In genomic region chr16:30186444-30186781, GRCh38 we compare ENCODE assay signal across 12 cellular contexts. TPM values are rescaled to one million over a fixed set of nuclear protein-coding genes. Genes with fewer than 3 reads are reported as not detected.
DNase-seq lines count a peak whose midpoint lies in the region; FAIRE-seq and TF ChIP-seq lines count a peak whose summit lies in the region.
"Had no signal": no experiment of that assay in that cellular context is flagged by ENCODE, and none has a peak within 500 bp of the region (broad histone marks: within the 10 kb centered on the region; RNA-seq: fewer than 3 reads in every experiment).

No MANE protein-coding gene starts in this region.

- WGBS in small intestine, 3 donors, result 67 to 77% (median 74%) methylated on average over 9 of the region's 9 CpGs

- H3K4me3 ChIP-seq in colonic mucosa (peak overlapping the region; percentile 9), small intestine (ENCODE audit: low read depth in 1 of 2, low read length in 2 of 2) (peak overlapping the region in 1 of 2 donors; percentile 34)
- H3K4me3 ChIP-seq: SJCRH30 had no signal

- DNase-seq in T-helper 2 cell treated with Interferon-gamma antibody and Interleukin-4, amounts not matched to agents 5 μg/mL and 100 μg/mL, for 36 hours (ENCODE audit: low spot score), result no peak
- no peak for DNase-seq in T-helper 2 cell
- no peak for DNase-seq in RWPE1 (ENCODE audit: low spot score)
- no peak for DNase-seq in colonic mucosa
- no peak for DNase-seq in small intestine
- no peak for DNase-seq in mucosa of gallbladder (ENCODE audit: low spot score)
- no peak for DNase-seq in NCI-H446 treated with DMSO at 0.1 percent for 48 hours (lab: John Stamatoyannopoulos, UW)
- no peak for DNase-seq in osteocyte (ENCODE audit: extremely low spot score, unreplicated experiment)
- DNase-seq: trophoblast cell had no signal

- H3K36me3 ChIP-seq in colonic mucosa, result no peaks in the 10 kb centered on the region
- no peaks in the 10 kb centered on the region for H3K36me3 ChIP-seq in small intestine (ENCODE audit: control insufficient read depth in 2 of 2, insufficient read depth in 2 of 2, low read length in 2 of 2)
- H3K36me3 ChIP-seq: SJCRH30 had no signal

- H3K4me3 Mint-ChIP-seq in T-helper 2 cell treated with Interferon-gamma antibody and Interleukin-4, amounts not matched to agents 5 μg/mL and 100 μg/mL, for 36 hours, result peak overlapping the region; percentile 100
- no peak overlapping the region for H3K4me3 Mint-ChIP-seq in osteocyte (ENCODE audit: unreplicated experiment)

- H3K27me3 ChIP-seq in colonic mucosa (no peaks in the 10 kb centered on the region), small intestine (ENCODE audit: control insufficient read depth in 2 of 2, insufficient read depth in 2 of 2, low read length in 2 of 2) (no peaks in the 10 kb centered on the region)
- H3K27me3 ChIP-seq: heart left ventricle, SJCRH30 had no signal

- peak overlapping the region; percentile 97 for H3K27ac Mint-ChIP-seq in T-helper 2 cell treated with Interferon-gamma antibody and Interleukin-4, amounts not matched to agents 5 μg/mL and 100 μg/mL, for 36 hours
- H3K27ac Mint-ChIP-seq in osteocyte (ENCODE audit: unreplicated experiment), result no peak overlapping the region

- peaks cover 44% of the 10 kb centered on the region for H3K36me3 Mint-ChIP-seq in T-helper 2 cell treated with Interferon-gamma antibody and Interleukin-4, amounts not matched to agents 5 μg/mL and 100 μg/mL, for 36 hours (ENCODE audit: low read depth)
- no peaks in the 10 kb centered on the region for H3K36me3 Mint-ChIP-seq in osteocyte (ENCODE audit: unreplicated experiment)

- H3K9me3 Mint-ChIP-seq in T-helper 2 cell treated with Interferon-gamma antibody and Interleukin-4, amounts not matched to agents 5 μg/mL and 100 μg/mL, for 36 hours, result no peaks in the 10 kb centered on the region
- no peaks in the 10 kb centered on the region for H3K9me3 Mint-ChIP-seq in osteocyte (ENCODE audit: unreplicated experiment)

- H3K9ac ChIP-seq in colonic mucosa (ENCODE audit: low read depth in 2 of 2, low read length in 2 of 2), result peak overlapping the region in 1 of 2 donors; percentile 58

- POLR2A ChIA-PET in RWPE1 (lab: Yijun Ruan, JAX; ENCODE audit: low non-redundant PET), result interaction anchor here (0.6 kb wide), 1 partner anchor 166 kb away, joined by 6 read pairs; no protein-coding TSS in a partner anchor

- H3K9me3 ChIP-seq in colonic mucosa, result no peaks in the 10 kb centered on the region
- no peaks in the 10 kb centered on the region for H3K9me3 ChIP-seq in small intestine (ENCODE audit: control insufficient read depth, low read depth)
- H3K9me3 ChIP-seq: heart left ventricle, SJCRH30 had no signal

- H3K27me3 Mint-ChIP-seq in T-helper 2 cell treated with Interferon-gamma antibody and Interleukin-4, amounts not matched to agents 5 μg/mL and 100 μg/mL, for 36 hours (ENCODE audit: low read depth), result no peaks in the 10 kb centered on the region
- H3K27me3 Mint-ChIP-seq in osteocyte (ENCODE audit: unreplicated experiment), result no peaks in the 10 kb centered on the region

- no peak for TF ChIP-seq CTCF in RWPE1 (conservative IDR thresholded peaks at IDR 0.05; ENCODE audit: low read depth)
- TF ChIP-seq CTCF in colonic mucosa (IDR thresholded peaks at IDR 0.05), result no peak
- TF ChIP-seq CTCF in osteocyte (IDR thresholded peaks at IDR 0.05), result no peak

- H3K4me1 ChIP-seq in colonic mucosa (no peaks in the 10 kb centered on the region), small intestine (ENCODE audit: control insufficient read depth in 2 of 2, insufficient read depth in 1 of 2, low read depth in 1 of 2, low read length in 1 of 2) (no peaks in the 10 kb centered on the region)

- intact Hi-C loops in colonic mucosa (cut with DNase I), result no loop called here

- H3K4me1 Mint-ChIP-seq in T-helper 2 cell treated with Interferon-gamma antibody and Interleukin-4, amounts not matched to agents 5 μg/mL and 100 μg/mL, for 36 hours (ENCODE audit: low read depth), result peaks cover 19% of the 10 kb centered on the region
- peaks cover 5% of the 10 kb centered on the region for H3K4me1 Mint-ChIP-seq in osteocyte (ENCODE audit: unreplicated experiment)

- H3K27ac ChIP-seq in RWPE1 (peak overlapping the region; percentile 46), colonic mucosa (peak overlapping the region; percentile 57), small intestine (ENCODE audit: low read depth in 1 of 2, low read length in 1 of 2) (peak overlapping the region; percentile 71 to 87)
- H3K27ac ChIP-seq: SJCRH30 had no signal

- CTCF ChIA-PET in RWPE1 (lab: Yijun Ruan, JAX), result interaction anchor here (0.7 kb wide), 1 partner anchor 73 kb away, joined by 3 read pairs; the partner anchor contains the start of gene GDPD3

- no peak for FAIRE-seq in small intestine (lab: Jason Lieb, UNC)
- FAIRE-seq: A204.1 had no signal

RNA-seq across cellular contexts. Expression of gene CORO1A, which starts 3.0 kb away (rescaled TPM):
- total RNA-seq in colonic mucosa (10 to 100 TPM; 16.5 to 20.0 TPM), mucosa of gallbladder (58.5 TPM), osteocyte (0.97 and 3.2 TPM in 2 replicates)
- 10 to 100 TPM; 27.3 to 65.7 (median 36.6) TPM for polyA plus RNA-seq in small intestine

RNA-seq across cellular contexts. Expression of gene BOLA2B, which starts 7.1 kb away (rescaled TPM):
- total RNA-seq in colonic mucosa (100 to 1,000 TPM; 109 to 237 TPM), mucosa of gallbladder (59.4 TPM), osteocyte (64.5 and 73.2 TPM in 2 replicates)
- 100 to 1,000 TPM; 365 to 614 (median 391) TPM for polyA plus RNA-seq in small intestine

RNA-seq across cellular contexts. Expression of gene SLX1A, which starts 7.3 kb away (rescaled TPM):
- total RNA-seq in colonic mucosa (100 to 1,000 TPM in 1 of 2 donors, 10 to 100 TPM in 1; 70.2 to 114 TPM), mucosa of gallbladder (70.4 TPM), osteocyte (20.0 and 34.1 TPM in 2 replicates)
- polyA plus RNA-seq in small intestine, result 100 to 1,000 TPM in 2 of 3 donors, 10 to 100 TPM in 1; 77.2 to 318 (median 287) TPM

RNA-seq across cellular contexts. Expression of gene SULT1A3, which starts 12.6 kb away (rescaled TPM):
- 10 to 100 TPM; 47.8 to 59.0 TPM for total RNA-seq in colonic mucosa
- polyA plus RNA-seq in small intestine, result 100 to 1,000 TPM in 2 of 3 donors, 10 to 100 TPM in 1; 43.0 to 376 (median 253) TPM
- total RNA-seq in mucosa of gallbladder, result 19.4 TPM
- total RNA-seq in osteocyte, result 14.9 and 16.3 TPM in 2 replicates
